Comparison of ENCODE assay signal across 1 cellular context in the genomic region with DNA sequence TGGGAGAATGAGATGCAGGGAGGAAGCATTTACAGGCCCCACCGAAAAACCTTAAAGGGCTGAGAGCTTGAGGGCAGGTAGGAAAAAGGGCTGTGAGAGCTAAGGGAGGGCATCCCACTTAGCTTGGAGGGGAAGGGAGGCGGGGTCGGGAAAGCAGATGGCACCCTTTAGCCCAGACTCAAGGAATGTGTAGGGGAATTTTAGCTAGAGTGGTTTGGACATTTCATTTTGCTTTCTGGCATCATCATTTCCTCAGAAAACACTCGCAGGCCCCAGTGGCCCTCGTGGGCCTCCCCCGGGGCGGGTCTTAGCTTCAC.
TF ChIP-seq lines count a peak whose summit lies in the region.

No MANE protein-coding gene starts in this region.

TF ChIP-seq in K562, 482 proteins besides CTCF, POLR2A, EP300 and RAD21 (continued from another document and continues in another):
- TF ChIP-seq, protein P1, sequence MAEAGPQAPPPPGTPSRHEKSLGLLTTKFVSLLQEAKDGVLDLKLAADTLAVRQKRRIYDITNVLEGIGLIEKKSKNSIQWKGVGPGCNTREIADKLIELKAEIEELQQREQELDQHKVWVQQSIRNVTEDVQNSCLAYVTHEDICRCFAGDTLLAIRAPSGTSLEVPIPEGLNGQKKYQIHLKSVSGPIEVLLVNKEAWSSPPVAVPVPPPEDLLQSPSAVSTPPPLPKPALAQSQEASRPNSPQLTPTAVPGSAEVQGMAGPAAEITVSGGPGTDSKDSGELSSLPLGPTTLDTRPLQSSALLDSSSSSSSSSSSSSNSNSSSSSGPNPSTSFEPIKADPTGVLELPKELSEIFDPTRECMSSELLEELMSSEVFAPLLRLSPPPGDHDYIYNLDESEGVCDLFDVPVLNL (CRISPR knock-in tag; IDR thresholded peaks at IDR 0.05; ENCODE audit: low read depth) = no peak
- TF ChIP-seq, protein P2, sequence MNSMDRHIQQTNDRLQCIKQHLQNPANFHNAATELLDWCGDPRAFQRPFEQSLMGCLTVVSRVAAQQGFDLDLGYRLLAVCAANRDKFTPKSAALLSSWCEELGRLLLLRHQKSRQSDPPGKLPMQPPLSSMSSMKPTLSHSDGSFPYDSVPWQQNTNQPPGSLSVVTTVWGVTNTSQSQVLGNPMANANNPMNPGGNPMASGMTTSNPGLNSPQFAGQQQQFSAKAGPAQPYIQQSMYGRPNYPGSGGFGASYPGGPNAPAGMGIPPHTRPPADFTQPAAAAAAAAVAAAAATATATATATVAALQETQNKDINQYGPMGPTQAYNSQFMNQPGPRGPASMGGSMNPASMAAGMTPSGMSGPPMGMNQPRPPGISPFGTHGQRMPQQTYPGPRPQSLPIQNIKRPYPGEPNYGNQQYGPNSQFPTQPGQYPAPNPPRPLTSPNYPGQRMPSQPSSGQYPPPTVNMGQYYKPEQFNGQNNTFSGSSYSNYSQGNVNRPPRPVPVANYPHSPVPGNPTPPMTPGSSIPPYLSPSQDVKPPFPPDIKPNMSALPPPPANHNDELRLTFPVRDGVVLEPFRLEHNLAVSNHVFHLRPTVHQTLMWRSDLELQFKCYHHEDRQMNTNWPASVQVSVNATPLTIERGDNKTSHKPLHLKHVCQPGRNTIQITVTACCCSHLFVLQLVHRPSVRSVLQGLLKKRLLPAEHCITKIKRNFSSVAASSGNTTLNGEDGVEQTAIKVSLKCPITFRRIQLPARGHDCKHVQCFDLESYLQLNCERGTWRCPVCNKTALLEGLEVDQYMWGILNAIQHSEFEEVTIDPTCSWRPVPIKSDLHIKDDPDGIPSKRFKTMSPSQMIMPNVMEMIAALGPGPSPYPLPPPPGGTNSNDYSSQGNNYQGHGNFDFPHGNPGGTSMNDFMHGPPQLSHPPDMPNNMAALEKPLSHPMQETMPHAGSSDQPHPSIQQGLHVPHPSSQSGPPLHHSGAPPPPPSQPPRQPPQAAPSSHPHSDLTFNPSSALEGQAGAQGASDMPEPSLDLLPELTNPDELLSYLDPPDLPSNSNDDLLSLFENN (IDR thresholded peaks at IDR 0.05; ENCODE audit: low read depth in 2 of 2, low read length in 2 of 2) = no peak
- TF ChIP-seq, protein P3, sequence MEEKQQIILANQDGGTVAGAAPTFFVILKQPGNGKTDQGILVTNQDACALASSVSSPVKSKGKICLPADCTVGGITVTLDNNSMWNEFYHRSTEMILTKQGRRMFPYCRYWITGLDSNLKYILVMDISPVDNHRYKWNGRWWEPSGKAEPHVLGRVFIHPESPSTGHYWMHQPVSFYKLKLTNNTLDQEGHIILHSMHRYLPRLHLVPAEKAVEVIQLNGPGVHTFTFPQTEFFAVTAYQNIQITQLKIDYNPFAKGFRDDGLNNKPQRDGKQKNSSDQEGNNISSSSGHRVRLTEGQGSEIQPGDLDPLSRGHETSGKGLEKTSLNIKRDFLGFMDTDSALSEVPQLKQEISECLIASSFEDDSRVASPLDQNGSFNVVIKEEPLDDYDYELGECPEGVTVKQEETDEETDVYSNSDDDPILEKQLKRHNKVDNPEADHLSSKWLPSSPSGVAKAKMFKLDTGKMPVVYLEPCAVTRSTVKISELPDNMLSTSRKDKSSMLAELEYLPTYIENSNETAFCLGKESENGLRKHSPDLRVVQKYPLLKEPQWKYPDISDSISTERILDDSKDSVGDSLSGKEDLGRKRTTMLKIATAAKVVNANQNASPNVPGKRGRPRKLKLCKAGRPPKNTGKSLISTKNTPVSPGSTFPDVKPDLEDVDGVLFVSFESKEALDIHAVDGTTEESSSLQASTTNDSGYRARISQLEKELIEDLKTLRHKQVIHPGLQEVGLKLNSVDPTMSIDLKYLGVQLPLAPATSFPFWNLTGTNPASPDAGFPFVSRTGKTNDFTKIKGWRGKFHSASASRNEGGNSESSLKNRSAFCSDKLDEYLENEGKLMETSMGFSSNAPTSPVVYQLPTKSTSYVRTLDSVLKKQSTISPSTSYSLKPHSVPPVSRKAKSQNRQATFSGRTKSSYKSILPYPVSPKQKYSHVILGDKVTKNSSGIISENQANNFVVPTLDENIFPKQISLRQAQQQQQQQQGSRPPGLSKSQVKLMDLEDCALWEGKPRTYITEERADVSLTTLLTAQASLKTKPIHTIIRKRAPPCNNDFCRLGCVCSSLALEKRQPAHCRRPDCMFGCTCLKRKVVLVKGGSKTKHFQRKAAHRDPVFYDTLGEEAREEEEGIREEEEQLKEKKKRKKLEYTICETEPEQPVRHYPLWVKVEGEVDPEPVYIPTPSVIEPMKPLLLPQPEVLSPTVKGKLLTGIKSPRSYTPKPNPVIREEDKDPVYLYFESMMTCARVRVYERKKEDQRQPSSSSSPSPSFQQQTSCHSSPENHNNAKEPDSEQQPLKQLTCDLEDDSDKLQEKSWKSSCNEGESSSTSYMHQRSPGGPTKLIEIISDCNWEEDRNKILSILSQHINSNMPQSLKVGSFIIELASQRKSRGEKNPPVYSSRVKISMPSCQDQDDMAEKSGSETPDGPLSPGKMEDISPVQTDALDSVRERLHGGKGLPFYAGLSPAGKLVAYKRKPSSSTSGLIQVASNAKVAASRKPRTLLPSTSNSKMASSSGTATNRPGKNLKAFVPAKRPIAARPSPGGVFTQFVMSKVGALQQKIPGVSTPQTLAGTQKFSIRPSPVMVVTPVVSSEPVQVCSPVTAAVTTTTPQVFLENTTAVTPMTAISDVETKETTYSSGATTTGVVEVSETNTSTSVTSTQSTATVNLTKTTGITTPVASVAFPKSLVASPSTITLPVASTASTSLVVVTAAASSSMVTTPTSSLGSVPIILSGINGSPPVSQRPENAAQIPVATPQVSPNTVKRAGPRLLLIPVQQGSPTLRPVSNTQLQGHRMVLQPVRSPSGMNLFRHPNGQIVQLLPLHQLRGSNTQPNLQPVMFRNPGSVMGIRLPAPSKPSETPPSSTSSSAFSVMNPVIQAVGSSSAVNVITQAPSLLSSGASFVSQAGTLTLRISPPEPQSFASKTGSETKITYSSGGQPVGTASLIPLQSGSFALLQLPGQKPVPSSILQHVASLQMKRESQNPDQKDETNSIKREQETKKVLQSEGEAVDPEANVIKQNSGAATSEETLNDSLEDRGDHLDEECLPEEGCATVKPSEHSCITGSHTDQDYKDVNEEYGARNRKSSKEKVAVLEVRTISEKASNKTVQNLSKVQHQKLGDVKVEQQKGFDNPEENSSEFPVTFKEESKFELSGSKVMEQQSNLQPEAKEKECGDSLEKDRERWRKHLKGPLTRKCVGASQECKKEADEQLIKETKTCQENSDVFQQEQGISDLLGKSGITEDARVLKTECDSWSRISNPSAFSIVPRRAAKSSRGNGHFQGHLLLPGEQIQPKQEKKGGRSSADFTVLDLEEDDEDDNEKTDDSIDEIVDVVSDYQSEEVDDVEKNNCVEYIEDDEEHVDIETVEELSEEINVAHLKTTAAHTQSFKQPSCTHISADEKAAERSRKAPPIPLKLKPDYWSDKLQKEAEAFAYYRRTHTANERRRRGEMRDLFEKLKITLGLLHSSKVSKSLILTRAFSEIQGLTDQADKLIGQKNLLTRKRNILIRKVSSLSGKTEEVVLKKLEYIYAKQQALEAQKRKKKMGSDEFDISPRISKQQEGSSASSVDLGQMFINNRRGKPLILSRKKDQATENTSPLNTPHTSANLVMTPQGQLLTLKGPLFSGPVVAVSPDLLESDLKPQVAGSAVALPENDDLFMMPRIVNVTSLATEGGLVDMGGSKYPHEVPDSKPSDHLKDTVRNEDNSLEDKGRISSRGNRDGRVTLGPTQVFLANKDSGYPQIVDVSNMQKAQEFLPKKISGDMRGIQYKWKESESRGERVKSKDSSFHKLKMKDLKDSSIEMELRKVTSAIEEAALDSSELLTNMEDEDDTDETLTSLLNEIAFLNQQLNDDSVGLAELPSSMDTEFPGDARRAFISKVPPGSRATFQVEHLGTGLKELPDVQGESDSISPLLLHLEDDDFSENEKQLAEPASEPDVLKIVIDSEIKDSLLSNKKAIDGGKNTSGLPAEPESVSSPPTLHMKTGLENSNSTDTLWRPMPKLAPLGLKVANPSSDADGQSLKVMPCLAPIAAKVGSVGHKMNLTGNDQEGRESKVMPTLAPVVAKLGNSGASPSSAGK (IDR thresholded peaks at IDR 0.05) = peak; percentile 41; the same call in 1 of the 2 replicates
- TF ChIP-seq FOXK2 (conservative IDR thresholded peaks at IDR 0.05 in 1 of 2, IDR thresholded peaks at IDR 0.05 in 1 of 2; ENCODE audit: low read depth in 2 of 2) = peak in 1 of 2 experiments; percentile 87; a peak in 2 of 4 replicates
- TF ChIP-seq EHMT2 (IDR thresholded peaks at IDR 0.05) = 0 out of 2 replicates have a peak, but pooled peaks have one; percentile 36
- no peak for TF ChIP-seq KAT7 (CRISPR knock-in tag; IDR thresholded peaks at IDR 0.05; ENCODE audit: borderline replicate concordance)
- TF ChIP-seq TAF7 (tag; IDR thresholded peaks at IDR 0.05) = 0 out of 2 replicates have a peak, but pooled peaks have one; percentile 3
- no peak for TF ChIP-seq ZC3H8 (IDR thresholded peaks at IDR 0.05)
- 0 out of 2 replicates have a peak, but pooled peaks have one; percentile 3 for TF ChIP-seq DMBX1 (CRISPR knock-in tag; IDR thresholded peaks at IDR 0.05; ENCODE audit: borderline replicate concordance)
- TF ChIP-seq MCM2 (IDR thresholded peaks at IDR 0.05; ENCODE audit: low read depth) = no peak
- TF ChIP-seq, protein P4, sequence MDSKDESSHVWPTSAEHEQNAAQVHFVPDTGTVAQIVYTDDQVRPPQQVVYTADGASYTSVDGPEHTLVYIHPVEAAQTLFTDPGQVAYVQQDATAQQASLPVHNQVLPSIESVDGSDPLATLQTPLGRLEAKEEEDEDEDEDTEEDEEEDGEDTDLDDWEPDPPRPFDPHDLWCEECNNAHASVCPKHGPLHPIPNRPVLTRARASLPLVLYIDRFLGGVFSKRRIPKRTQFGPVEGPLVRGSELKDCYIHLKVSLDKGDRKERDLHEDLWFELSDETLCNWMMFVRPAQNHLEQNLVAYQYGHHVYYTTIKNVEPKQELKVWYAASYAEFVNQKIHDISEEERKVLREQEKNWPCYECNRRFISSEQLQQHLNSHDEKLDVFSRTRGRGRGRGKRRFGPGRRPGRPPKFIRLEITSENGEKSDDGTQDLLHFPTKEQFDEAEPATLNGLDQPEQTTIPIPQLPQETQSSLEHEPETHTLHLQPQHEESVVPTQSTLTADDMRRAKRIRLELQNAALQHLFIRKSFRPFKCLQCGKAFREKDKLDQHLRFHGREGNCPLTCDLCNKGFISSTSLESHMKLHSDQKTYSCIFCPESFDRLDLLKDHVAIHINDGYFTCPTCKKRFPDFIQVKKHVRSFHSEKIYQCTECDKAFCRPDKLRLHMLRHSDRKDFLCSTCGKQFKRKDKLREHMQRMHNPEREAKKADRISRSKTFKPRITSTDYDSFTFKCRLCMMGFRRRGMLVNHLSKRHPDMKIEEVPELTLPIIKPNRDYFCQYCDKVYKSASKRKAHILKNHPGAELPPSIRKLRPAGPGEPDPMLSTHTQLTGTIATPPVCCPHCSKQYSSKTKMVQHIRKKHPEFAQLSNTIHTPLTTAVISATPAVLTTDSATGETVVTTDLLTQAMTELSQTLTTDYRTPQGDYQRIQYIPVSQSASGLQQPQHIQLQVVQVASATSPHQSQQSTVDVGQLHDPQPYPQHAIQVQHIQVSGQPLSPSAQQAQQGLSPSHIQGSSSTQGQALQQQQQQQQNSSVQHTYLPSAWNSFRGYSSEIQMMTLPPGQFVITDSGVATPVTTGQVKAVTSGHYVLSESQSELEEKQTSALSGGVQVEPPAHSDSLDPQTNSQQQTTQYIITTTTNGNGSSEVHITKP (IDR thresholded peaks at IDR 0.05; ENCODE audit: partially characterized antibody) = peak; percentile 98
- TF ChIP-seq, protein P5, sequence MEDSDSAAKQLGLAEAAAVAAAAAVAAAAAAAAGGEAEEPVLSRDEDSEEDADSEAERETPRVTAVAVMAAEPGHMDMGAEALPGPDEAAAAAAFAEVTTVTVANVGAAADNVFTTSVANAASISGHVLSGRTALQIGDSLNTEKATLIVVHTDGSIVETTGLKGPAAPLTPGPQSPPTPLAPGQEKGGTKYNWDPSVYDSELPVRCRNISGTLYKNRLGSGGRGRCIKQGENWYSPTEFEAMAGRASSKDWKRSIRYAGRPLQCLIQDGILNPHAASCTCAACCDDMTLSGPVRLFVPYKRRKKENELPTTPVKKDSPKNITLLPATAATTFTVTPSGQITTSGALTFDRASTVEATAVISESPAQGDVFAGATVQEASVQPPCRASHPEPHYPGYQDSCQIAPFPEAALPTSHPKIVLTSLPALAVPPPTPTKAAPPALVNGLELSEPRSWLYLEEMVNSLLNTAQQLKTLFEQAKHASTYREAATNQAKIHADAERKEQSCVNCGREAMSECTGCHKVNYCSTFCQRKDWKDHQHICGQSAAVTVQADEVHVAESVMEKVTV (CRISPR knock-in tag; IDR thresholded peaks at IDR 0.05) = no peak
- TF ChIP-seq ZNF175 (CRISPR knock-in tag; IDR thresholded peaks at IDR 0.05; ENCODE audit: low read depth) = 0 out of 2 replicates have a peak, but pooled peaks have one; percentile 21
- TF ChIP-seq ETV6 (IDR thresholded peaks at IDR 0.05; ENCODE audit: borderline replicate concordance in 1 of 2, low read depth in 2 of 2, low read length in 1 of 2) = no peak
- TF ChIP-seq ETV6 (CRISPR knock-in tag; IDR thresholded peaks at IDR 0.05; ENCODE audit: borderline replicate concordance) = no peak
- TF ChIP-seq, protein P6, sequence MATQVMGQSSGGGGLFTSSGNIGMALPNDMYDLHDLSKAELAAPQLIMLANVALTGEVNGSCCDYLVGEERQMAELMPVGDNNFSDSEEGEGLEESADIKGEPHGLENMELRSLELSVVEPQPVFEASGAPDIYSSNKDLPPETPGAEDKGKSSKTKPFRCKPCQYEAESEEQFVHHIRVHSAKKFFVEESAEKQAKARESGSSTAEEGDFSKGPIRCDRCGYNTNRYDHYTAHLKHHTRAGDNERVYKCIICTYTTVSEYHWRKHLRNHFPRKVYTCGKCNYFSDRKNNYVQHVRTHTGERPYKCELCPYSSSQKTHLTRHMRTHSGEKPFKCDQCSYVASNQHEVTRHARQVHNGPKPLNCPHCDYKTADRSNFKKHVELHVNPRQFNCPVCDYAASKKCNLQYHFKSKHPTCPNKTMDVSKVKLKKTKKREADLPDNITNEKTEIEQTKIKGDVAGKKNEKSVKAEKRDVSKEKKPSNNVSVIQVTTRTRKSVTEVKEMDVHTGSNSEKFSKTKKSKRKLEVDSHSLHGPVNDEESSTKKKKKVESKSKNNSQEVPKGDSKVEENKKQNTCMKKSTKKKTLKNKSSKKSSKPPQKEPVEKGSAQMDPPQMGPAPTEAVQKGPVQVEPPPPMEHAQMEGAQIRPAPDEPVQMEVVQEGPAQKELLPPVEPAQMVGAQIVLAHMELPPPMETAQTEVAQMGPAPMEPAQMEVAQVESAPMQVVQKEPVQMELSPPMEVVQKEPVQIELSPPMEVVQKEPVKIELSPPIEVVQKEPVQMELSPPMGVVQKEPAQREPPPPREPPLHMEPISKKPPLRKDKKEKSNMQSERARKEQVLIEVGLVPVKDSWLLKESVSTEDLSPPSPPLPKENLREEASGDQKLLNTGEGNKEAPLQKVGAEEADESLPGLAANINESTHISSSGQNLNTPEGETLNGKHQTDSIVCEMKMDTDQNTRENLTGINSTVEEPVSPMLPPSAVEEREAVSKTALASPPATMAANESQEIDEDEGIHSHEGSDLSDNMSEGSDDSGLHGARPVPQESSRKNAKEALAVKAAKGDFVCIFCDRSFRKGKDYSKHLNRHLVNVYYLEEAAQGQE (CRISPR knock-in tag; IDR thresholded peaks at IDR 0.05; ENCODE audit: low read depth) = 0 out of 2 replicates have a peak, but pooled peaks have one; percentile 15
- peak; percentile 51 for TF ChIP-seq KDM5B (IDR thresholded peaks at IDR 0.05; ENCODE audit: insufficient replicate concordance, low read depth, low read length)
- no peak for TF ChIP-seq DNMT1 (IDR thresholded peaks at IDR 0.05)
